Comparison of ENCODE assay signal across 8 cellular contexts in the genomic region with DNA sequence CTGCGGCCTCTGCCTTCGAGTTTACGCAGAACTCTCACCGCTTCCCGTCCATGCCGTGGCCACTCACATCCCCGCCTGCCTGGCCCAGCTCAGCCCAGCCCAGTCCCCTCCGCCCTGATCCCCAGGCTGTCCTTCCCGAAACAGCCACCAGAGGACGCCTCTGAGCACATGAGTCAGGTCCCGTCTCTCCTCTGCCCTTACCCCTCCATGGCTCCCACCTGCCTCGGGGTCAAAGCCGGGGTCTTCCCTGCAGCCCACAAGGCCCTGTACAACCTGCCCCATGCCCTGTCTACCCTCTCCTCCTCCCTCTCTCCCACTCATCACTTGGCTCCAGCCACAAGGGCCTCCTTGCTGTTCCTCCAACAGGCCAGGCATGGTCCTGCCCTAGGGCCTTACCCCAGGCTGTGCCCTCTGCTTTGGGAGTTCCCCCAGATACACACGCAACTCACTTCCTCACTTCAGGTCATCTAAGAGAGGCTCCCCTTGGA. TPM values are rescaled to one million over a fixed set of nuclear protein-coding genes. Genes with fewer than 3 reads are reported as not detected.
DNase-seq lines count a peak whose midpoint lies in the region; ATAC-seq and TF ChIP-seq lines count a peak whose summit lies in the region.

No MANE protein-coding gene starts in this region.

- DNase-seq in D341Med (ENCODE audit: low spot score) = peak; percentile 77
- DNase-seq in MG63 = peak; percentile 38
- peak; percentile 68 for DNase-seq in activated CD8-positive, alpha-beta T cell treated with anti-CD3 and anti-CD28 coated beads, Interleukin-2, amount 10 ng/mL, durations not matched to agents 7 days and 5 days
- peak; percentile 90 for DNase-seq in endothelial cell (ENCODE audit: low spot score)
- no peak for DNase-seq in tibial artery
- no peak for DNase-seq in OCI-M2 (lab: John Stamatoyannopoulos, UW; ENCODE audit: unreplicated experiment)
- DNase-seq in KG1 (lab: John Stamatoyannopoulos, UW) = no peak

- CTCF ChIA-PET in activated CD8-positive, alpha-beta T cell treated with anti-CD3 and anti-CD28 coated beads, Interleukin-2, amount 10 ng/mL, durations not matched to agents 7 days and 5 days (lab: Charles Lee) = interaction anchor here (0.8 to 7.3 kb wide), 8 partner anchors 9 to 69 kb away, joined by 3 to 71 read pairs (median 4); no protein-coding TSS in a partner anchor

- H3F3A ChIP-seq in neural cell (ENCODE audit: insufficient read depth, low read length, poor library complexity, severe bottlenecking) = no peaks in the 10 kb centered on the region

- no peak overlapping the region for H3K4me3 Mint-ChIP-seq in activated CD8-positive, alpha-beta T cell treated with anti-CD3 and anti-CD28 coated beads, Interleukin-2, amount 10 ng/mL, durations not matched to agents 7 days and 5 days
- no peak overlapping the region for H3K4me3 Mint-ChIP-seq in endothelial cell (ENCODE audit: unreplicated experiment)

- TF ChIP-seq CTCF in endothelial cell (IDR thresholded peaks at IDR 0.05; ENCODE audit: unreplicated experiment) (peak; percentile 83), neural cell (IDR thresholded peaks at IDR 0.05; ENCODE audit: poor library complexity, severe bottlenecking) (peak; percentile 59), tibial artery (IDR thresholded peaks at IDR 0.05) (peak; percentile 44 to 52)

- H3K4me3 ChIP-seq in MG63 = no peak overlapping the region
- H3K4me3 ChIP-seq in neural cell (ENCODE audit: low read length) = no peak overlapping the region
- no peak overlapping the region for H3K4me3 ChIP-seq in tibial artery

- H3K27me3 ChIP-seq in MG63 = no peaks in the 10 kb centered on the region
- no peaks in the 10 kb centered on the region for H3K27me3 ChIP-seq in neural cell (ENCODE audit: insufficient read depth, low read depth, low read length)
- peaks cover 0 to 44% of the 10 kb centered on the region in 2 donors for H3K27me3 ChIP-seq in tibial artery

- H3K9ac ChIP-seq in neural cell (ENCODE audit: low read length) = no peak overlapping the region

- H3K4me1 Mint-ChIP-seq in activated CD8-positive, alpha-beta T cell treated with anti-CD3 and anti-CD28 coated beads, Interleukin-2, amount 10 ng/mL, durations not matched to agents 7 days and 5 days (ENCODE audit: low read depth) = no peaks in the 10 kb centered on the region
- no peaks in the 10 kb centered on the region for H3K4me1 Mint-ChIP-seq in endothelial cell (ENCODE audit: unreplicated experiment)

- intact Hi-C loops in tibial artery (cut with DNase I; ENCODE audit: low total_unique reads) = no loop called here

- H3K27ac ChIP-seq in neural cell (ENCODE audit: low read length) (no peak overlapping the region), tibial artery (no peak overlapping the region)

- peak; percentile 65 for ATAC-seq in activated CD8-positive, alpha-beta T cell treated with anti-CD3 and anti-CD28 coated beads, Interleukin-2, amount 10 ng/mL, durations not matched to agents 7 days and 5 days

- H3K4me1 ChIP-seq in tibial artery = no peaks in the 10 kb centered on the region

- TF ChIP-seq RAD21 in neural cell (conservative IDR thresholded peaks at IDR 0.05) = no peak

- H2AFZ ChIP-seq in neural cell (ENCODE audit: low read depth, low read length) = no peak overlapping the region

- TF ChIP-seq EP300 in neural cell (conservative IDR thresholded peaks at IDR 0.05; ENCODE audit: poor library complexity, severe bottlenecking) = no peak

- H3K36me3 Mint-ChIP-seq in activated CD8-positive, alpha-beta T cell treated with anti-CD3 and anti-CD28 coated beads, Interleukin-2, amount 10 ng/mL, durations not matched to agents 7 days and 5 days (ENCODE audit: low read depth) = no peaks in the 10 kb centered on the region
- H3K36me3 Mint-ChIP-seq in endothelial cell (ENCODE audit: low read depth, unreplicated experiment) = no peaks in the 10 kb centered on the region

- H3K36me3 ChIP-seq in MG63 = no peaks in the 10 kb centered on the region
- no peaks in the 10 kb centered on the region for H3K36me3 ChIP-seq in neural cell (ENCODE audit: insufficient read depth, low read length)
- no peaks in the 10 kb centered on the region for H3K36me3 ChIP-seq in tibial artery

- POLR2A ChIA-PET in activated CD8-positive, alpha-beta T cell treated with anti-CD3 and anti-CD28 coated beads, Interleukin-2, amount 10 ng/mL, durations not matched to agents 7 days and 5 days (lab: Charles Lee) = interaction anchor here (0.6 kb wide), 1 partner anchor 42 kb away, joined by 3 read pairs; no protein-coding TSS in a partner anchor

- no peaks in the 10 kb centered on the region for H3K9me3 Mint-ChIP-seq in activated CD8-positive, alpha-beta T cell treated with anti-CD3 and anti-CD28 coated beads, Interleukin-2, amount 10 ng/mL, durations not matched to agents 7 days and 5 days (ENCODE audit: insufficient read depth)
- no peaks in the 10 kb centered on the region for H3K9me3 Mint-ChIP-seq in endothelial cell (ENCODE audit: unreplicated experiment)

- H4K20me1 ChIP-seq in neural cell (ENCODE audit: insufficient read depth) = peaks cover 4% of the 10 kb centered on the region

- no peak overlapping the region for H3K4me2 ChIP-seq in neural cell (ENCODE audit: low read length)

- H3K27ac Mint-ChIP-seq in activated CD8-positive, alpha-beta T cell treated with anti-CD3 and anti-CD28 coated beads, Interleukin-2, amount 10 ng/mL, durations not matched to agents 7 days and 5 days = no peak overlapping the region
- no peak overlapping the region for H3K27ac Mint-ChIP-seq in endothelial cell (ENCODE audit: unreplicated experiment)

- no peaks in the 10 kb centered on the region for H3K79me2 ChIP-seq in neural cell (replicated peaks; ENCODE audit: insufficient read depth, low read length)

- no peaks in the 10 kb centered on the region for H3K27me3 Mint-ChIP-seq in activated CD8-positive, alpha-beta T cell treated with anti-CD3 and anti-CD28 coated beads, Interleukin-2, amount 10 ng/mL, durations not matched to agents 7 days and 5 days (ENCODE audit: low read depth)
- H3K27me3 Mint-ChIP-seq in endothelial cell (ENCODE audit: unreplicated experiment) = peaks cover 1% of the 10 kb centered on the region

- H3K9me3 ChIP-seq in MG63 (no peaks in the 10 kb centered on the region), neural cell (ENCODE audit: low read length) (no peaks in the 10 kb centered on the region), tibial artery (no peaks in the 10 kb centered on the region)

- H3K9me2 ChIP-seq in neural cell (ENCODE audit: insufficient read depth, low read length) = no peaks in the 10 kb centered on the region

TF ChIP-seq in neural cell, 6 proteins besides CTCF, POLR2A, EP300 and RAD21:
- TF ChIP-seq MXI1 (conservative IDR thresholded peaks at IDR 0.05; ENCODE audit: poor library complexity, severe bottlenecking) = no peak
- peak; percentile 41 for TF ChIP-seq SMC3 (conservative IDR thresholded peaks at IDR 0.05; ENCODE audit: poor library complexity)
- TF ChIP-seq POLR2AphosphoS5 (IDR thresholded peaks at IDR 0.05) = no peak
TF ChIP-seq in neural cell: peak in this region for 1.

RNA-seq across cellular contexts. Expression of a gene that starts 8.1 kb away (rescaled TPM):
- 4.5 and 5.7 TPM in 2 replicates for total RNA-seq in MG63 (2014; rRNA removed; shearing (Covaris generic); ENCODE audit: low replicate concordance)
- total RNA-seq in activated CD8-positive, alpha-beta T cell treated with anti-CD3 and anti-CD28 coated beads, Interleukin-2, amount 10 ng/mL, durations not matched to agents 7 days and 5 days = not detected
- total RNA-seq in endothelial cell (ENCODE audit: unreplicated experiment) = 43.7 TPM
- polyA plus RNA-seq in neural cell = 21.6 and 27.1 TPM in 2 replicates
- 59.7 and 71.8 TPM in 2 replicates for polyA minus RNA-seq in neural cell

RNA-seq across cellular contexts. Expression of a gene that starts 27.8 kb away (rescaled TPM):
- not detected in 2 replicates for total RNA-seq in MG63 (2014; rRNA removed; shearing (Covaris generic); ENCODE audit: low replicate concordance)
- not detected for total RNA-seq in activated CD8-positive, alpha-beta T cell treated with anti-CD3 and anti-CD28 coated beads, Interleukin-2, amount 10 ng/mL, durations not matched to agents 7 days and 5 days
- 2.2 TPM for total RNA-seq in endothelial cell (ENCODE audit: unreplicated experiment)
- not detected in 2 replicates for polyA plus RNA-seq in neural cell
- polyA minus RNA-seq in neural cell = 0.49 and 0.58 TPM in 2 replicates

RNA-seq across cellular contexts. Expression of a gene that starts 32.6 kb away (rescaled TPM):
- total RNA-seq in MG63 (2014; rRNA removed; shearing (Covaris generic); ENCODE audit: low replicate concordance) = not detected in 2 replicates
- total RNA-seq in activated CD8-positive, alpha-beta T cell treated with anti-CD3 and anti-CD28 coated beads, Interleukin-2, amount 10 ng/mL, durations not matched to agents 7 days and 5 days = not detected
- total RNA-seq in endothelial cell (ENCODE audit: unreplicated experiment) = 0.64 TPM
- polyA plus RNA-seq in neural cell = 1.0 and 1.3 TPM in 2 replicates
- polyA minus RNA-seq in neural cell = 0.35 and 1.2 TPM in 2 replicates

RNA-seq across cellular contexts. Expression of a gene that starts 49.3 kb away (rescaled TPM):
- not detected in 2 replicates for total RNA-seq in MG63 (2014; rRNA removed; shearing (Covaris generic); ENCODE audit: low replicate concordance)
- total RNA-seq in activated CD8-positive, alpha-beta T cell treated with anti-CD3 and anti-CD28 coated beads, Interleukin-2, amount 10 ng/mL, durations not matched to agents 7 days and 5 days = not detected
- total RNA-seq in endothelial cell (ENCODE audit: unreplicated experiment) = 0.13 TPM
- not detected in 2 replicates for polyA plus RNA-seq in neural cell
- polyA minus RNA-seq in neural cell = under 0.01 and 0.12 TPM in 2 replicates

Comparison
In these comparisons a context has a peak if more than half of its experiments do, and no peak if none do; other contexts are left out.
1. DNase-seq: peak in D341Med (single experiment), MG63 (single experiment), activated CD8-positive, alpha-beta T cell treated with anti-CD3 and anti-CD28 coated beads, Interleukin-2, amount 10 ng/mL, durations not matched to agents 7 days and 5 days (single experiment) and endothelial cell (single experiment); none in tibial artery (0 of 2), OCI-M2 (single experiment) and KG1 (single experiment).
2. Peak in every context shown above with its lines, with median percentiles within 50 percentile points of each other: CTCF ChIP-seq.